8 cellular contexts compared by ENCODE assay signal in genomic region chr2:209240204-209240603, GRCh38.
"Had no signal": no experiment of that assay in that cellular context is flagged by ENCODE, and none has a peak within 500 bp of the region (broad histone marks: within the 10 kb centered on the region; RNA-seq: fewer than 3 reads in every experiment).

No MANE protein-coding gene starts in this region.

- DNase-seq: GM23248, GOT3, H7, HFFc6 had no signal

- FAIRE-seq: HepG2 had no signal

- H3K36me3 ChIP-seq: HAP-1 had no signal

- H3K4me3 ChIP-seq: GM23248, HAP-1 had no signal

- H3K4me1 ChIP-seq: HAP-1 had no signal

- H3K9me3 ChIP-seq: HAP-1 had no signal

- H3K27ac ChIP-seq: GM23248, HL-60 had no signal

- ATAC-seq: HCT116, HepG2 had no signal
